ENCODE assay signal across 24 cellular contexts in the genomic region with DNA sequence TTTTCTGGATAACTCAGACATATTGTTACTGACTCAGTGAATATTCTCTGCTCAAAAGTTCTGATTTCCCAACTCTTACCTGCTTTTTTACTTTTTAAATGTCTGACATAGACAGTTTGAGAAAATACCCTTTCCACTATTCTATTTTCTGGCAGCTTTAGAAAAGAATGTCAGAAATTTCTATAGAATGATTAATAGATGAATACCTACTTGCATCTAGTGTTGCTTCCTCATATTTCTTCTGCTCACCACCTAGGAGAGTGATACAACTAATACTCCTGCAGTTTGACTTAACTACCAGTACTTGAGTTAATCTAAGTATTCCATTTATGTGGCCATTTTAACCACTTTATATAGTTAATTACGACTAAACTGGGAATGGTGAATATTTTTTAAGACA.
"Had no signal": no experiment of that assay in that cellular context is flagged by ENCODE, and none has a peak within 500 bp of the region (broad histone marks: within the 10 kb centered on the region; RNA-seq: fewer than 3 reads in every experiment).

No MANE protein-coding gene starts in this region.

- H3K4me1 ChIP-seq: colonic mucosa had no signal

- H3K27ac ChIP-seq: colonic mucosa, suprapubic skin, tibial artery had no signal

- H3K9me3 ChIP-seq: colonic mucosa, mucosa of descending colon, suprapubic skin, tibial artery had no signal

- H3K27me3 Mint-ChIP-seq: natural killer cell treated with Interleukin-12 subunit alpha and Interleukin-12 subunit beta and Interleukin-15 and Interleukin-18, amount 100 ng/mL, for 72 hours had no signal

- H3K36me3 ChIP-seq: colonic mucosa, tibial artery had no signal

- H3K27me3 ChIP-seq: colonic mucosa, suprapubic skin, tibial artery had no signal

- H3K9me3 Mint-ChIP-seq: activated naive CD4-positive, alpha-beta T cell treated with anti-CD3 and anti-CD28 coated beads, Interleukin-2, amount 50 U/mL, for 72 hours; activated T-cell treated with anti-CD3 and anti-CD28 coated beads, Interleukin-2, amount 50 U/mL, for 72 hours; natural killer cell treated with Interleukin-12 subunit alpha and Interleukin-12 subunit beta and Interleukin-15 and Interleukin-18, amount 100 ng/mL, for 72 hours; T-helper 1 cell treated with Interleukin-12 subunit alpha and Interleukin-12 subunit beta and Interleukin-4 antibody, amounts not matched to agents 30 μg/mL and 1 μg/mL, for 36 hours had no signal

- H3K4me3 Mint-ChIP-seq: activated T-cell treated with anti-CD3 and anti-CD28 coated beads, Interleukin-2, amount 50 U/mL, for 72 hours; natural killer cell treated with Interleukin-12 subunit alpha and Interleukin-12 subunit beta and Interleukin-15 and Interleukin-18, amount 100 ng/mL, for 72 hours; T-helper 1 cell treated with Interleukin-12 subunit alpha and Interleukin-12 subunit beta and Interleukin-4 antibody, amounts not matched to agents 30 μg/mL and 1 μg/mL, for 36 hours had no signal

- H3K27ac Mint-ChIP-seq: activated naive CD4-positive, alpha-beta T cell treated with anti-CD3 and anti-CD28 coated beads, Interleukin-2, amount 50 U/mL, for 72 hours; activated T-cell treated with anti-CD3 and anti-CD28 coated beads, Interleukin-2, amount 50 U/mL, for 72 hours; natural killer cell treated with Interleukin-12 subunit alpha and Interleukin-12 subunit beta and Interleukin-15 and Interleukin-18, amount 100 ng/mL, for 72 hours; T-helper 1 cell treated with Interleukin-12 subunit alpha and Interleukin-12 subunit beta and Interleukin-4 antibody, amounts not matched to agents 30 μg/mL and 1 μg/mL, for 36 hours had no signal

- FAIRE-seq: endometrium, keratinocyte, TTC549 had no signal

- H3K36me3 Mint-ChIP-seq: natural killer cell treated with Interleukin-12 subunit alpha and Interleukin-12 subunit beta and Interleukin-15 and Interleukin-18, amount 100 ng/mL, for 72 hours had no signal

- H3K4me3 ChIP-seq: colonic mucosa, mucosa of descending colon, suprapubic skin, tibial artery had no signal

- DNase-seq: activated naive CD4-positive, alpha-beta T cell; activated T-cell treated with anti-CD3 and anti-CD28 coated beads for 4 hours; activated T-cell treated with anti-CD3 and anti-CD28 coated beads, Interleukin-2, amount 50 U/mL, for 72 hours; colonic mucosa; effector CD8-positive, alpha-beta T cell; erythroblast; head of caudate nucleus; hippocampal formation; mesenchymal stem cell; mucosa of descending colon; posterior cingulate gyrus; right cardiac atrium; stimulated activated CD4-positive, alpha-beta T cell treated with anti-CD3 and anti-CD28 coated beads, Interleukin-15, amount 100 ng/mL, for 24 hours; stimulated activated naive CD4-positive, alpha-beta T cell; SW 1271; T-helper 9 cell; tibial artery had no signal
